1 cellular context compared by ENCODE assay signal in genomic region chr6:5287205-5287965, GRCh38.
TF ChIP-seq lines count a peak whose summit lies in the region.

No MANE protein-coding gene starts in this region.

TF ChIP-seq in SK-N-SH treated with all-trans-retinoic acid at 6 μM for 48 hours, 23 proteins besides CTCF, POLR2A, EP300 and RAD21 (continued from another document):
- TF ChIP-seq CSRNP3 (CRISPR knock-in tag; IDR thresholded peaks at IDR 0.05) (no peak), PPARA (CRISPR knock-in tag; IDR thresholded peaks at IDR 0.05; ENCODE audit: borderline replicate concordance) (no peak), ZFP30 (CRISPR knock-in tag; IDR thresholded peaks at IDR 0.05) (no peak)
